Comparison of ENCODE assay signal across 1 cellular context in the genomic region with DNA sequence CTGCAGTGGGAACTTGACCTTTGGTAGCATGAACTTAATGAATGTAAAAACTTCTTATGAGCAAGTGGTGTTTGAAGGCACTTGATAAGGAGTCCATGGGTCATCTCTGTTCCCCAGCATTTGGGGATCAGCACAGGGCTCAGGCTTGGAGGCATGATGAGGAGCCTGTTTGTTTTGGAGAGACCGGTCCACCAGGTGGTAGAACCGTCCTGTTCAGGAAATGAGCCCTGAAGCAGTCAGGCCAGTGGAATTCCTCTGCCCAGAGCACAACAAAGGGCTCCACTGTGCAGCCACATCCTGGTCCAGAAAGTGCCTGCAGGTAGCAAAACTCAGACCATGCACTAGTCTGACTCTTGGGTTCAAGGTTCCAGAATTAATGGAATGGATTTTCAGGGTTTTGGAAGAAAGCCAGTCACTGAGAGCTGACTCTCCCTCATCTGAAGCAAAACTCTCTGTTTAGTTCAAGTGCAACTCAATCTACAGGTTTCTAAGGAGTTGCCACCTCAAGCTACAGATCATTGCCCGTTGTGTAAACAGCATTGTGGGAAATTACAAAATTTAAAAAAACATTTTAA.
A peak's percentile ranks its signal among the peaks of the same experiment; 100 is the strongest.
TF ChIP-seq lines count a peak whose summit lies in the region.

No MANE protein-coding gene starts in this region.

TF ChIP-seq in HepG2, 621 proteins besides CTCF, POLR2A, EP300 and RAD21 (continued from another document and continues in another):
- TF ChIP-seq, protein P1, sequence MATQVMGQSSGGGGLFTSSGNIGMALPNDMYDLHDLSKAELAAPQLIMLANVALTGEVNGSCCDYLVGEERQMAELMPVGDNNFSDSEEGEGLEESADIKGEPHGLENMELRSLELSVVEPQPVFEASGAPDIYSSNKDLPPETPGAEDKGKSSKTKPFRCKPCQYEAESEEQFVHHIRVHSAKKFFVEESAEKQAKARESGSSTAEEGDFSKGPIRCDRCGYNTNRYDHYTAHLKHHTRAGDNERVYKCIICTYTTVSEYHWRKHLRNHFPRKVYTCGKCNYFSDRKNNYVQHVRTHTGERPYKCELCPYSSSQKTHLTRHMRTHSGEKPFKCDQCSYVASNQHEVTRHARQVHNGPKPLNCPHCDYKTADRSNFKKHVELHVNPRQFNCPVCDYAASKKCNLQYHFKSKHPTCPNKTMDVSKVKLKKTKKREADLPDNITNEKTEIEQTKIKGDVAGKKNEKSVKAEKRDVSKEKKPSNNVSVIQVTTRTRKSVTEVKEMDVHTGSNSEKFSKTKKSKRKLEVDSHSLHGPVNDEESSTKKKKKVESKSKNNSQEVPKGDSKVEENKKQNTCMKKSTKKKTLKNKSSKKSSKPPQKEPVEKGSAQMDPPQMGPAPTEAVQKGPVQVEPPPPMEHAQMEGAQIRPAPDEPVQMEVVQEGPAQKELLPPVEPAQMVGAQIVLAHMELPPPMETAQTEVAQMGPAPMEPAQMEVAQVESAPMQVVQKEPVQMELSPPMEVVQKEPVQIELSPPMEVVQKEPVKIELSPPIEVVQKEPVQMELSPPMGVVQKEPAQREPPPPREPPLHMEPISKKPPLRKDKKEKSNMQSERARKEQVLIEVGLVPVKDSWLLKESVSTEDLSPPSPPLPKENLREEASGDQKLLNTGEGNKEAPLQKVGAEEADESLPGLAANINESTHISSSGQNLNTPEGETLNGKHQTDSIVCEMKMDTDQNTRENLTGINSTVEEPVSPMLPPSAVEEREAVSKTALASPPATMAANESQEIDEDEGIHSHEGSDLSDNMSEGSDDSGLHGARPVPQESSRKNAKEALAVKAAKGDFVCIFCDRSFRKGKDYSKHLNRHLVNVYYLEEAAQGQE (IDR thresholded peaks at IDR 0.05; ENCODE audit: borderline replicate concordance in 1 of 2, low read depth in 1 of 2, low read length in 2 of 2), result peak in 1 of 2 experiments; percentile 45; a peak in 1 of 4 replicates
- TF ChIP-seq HOXA5 (CRISPR knock-in tag; IDR thresholded peaks at IDR 0.05) (peak; percentile 35; the same call in 1 of the 2 replicates), ZNF292 (CRISPR knock-in tag; IDR thresholded peaks at IDR 0.05; ENCODE audit: borderline replicate concordance, low read depth) (peak; percentile 92; the same call in 1 of the 2 replicates), TARDBP (CRISPR knock-in tag; IDR thresholded peaks at IDR 0.05) (peak; percentile 81), SYNCRIP (IDR thresholded peaks at IDR 0.05; ENCODE audit: insufficient read depth, low read depth, low read length) (no peak), FOSL2 (CRISPR knock-in tag; IDR thresholded peaks at IDR 0.05) (peak; percentile 82), SKI (IDR thresholded peaks at IDR 0.05; ENCODE audit: partially characterized antibody) (peak; percentile 75), ZSCAN22 (CRISPR knock-in tag; IDR thresholded peaks at IDR 0.05) (no peak), FOXP1 (IDR thresholded peaks at IDR 0.05) (no peak), FOXP1 (CRISPR knock-in tag; IDR thresholded peaks at IDR 0.05) (peak; percentile 64; the same call in 1 of the 2 replicates), TSC22D2 (CRISPR knock-in tag; IDR thresholded peaks at IDR 0.05; ENCODE audit: borderline replicate concordance) (peak; percentile 28; the same call in 1 of the 2 replicates), JDP2 (CRISPR knock-in tag; IDR thresholded peaks at IDR 0.05; ENCODE audit: borderline replicate concordance) (no peak), ZBTB3 (CRISPR knock-in tag; IDR thresholded peaks at IDR 0.05; ENCODE audit: borderline replicate concordance, low read depth) (peak; percentile 62; the same call in 1 of the 2 replicates), KDM2A (CRISPR knock-in tag; IDR thresholded peaks at IDR 0.05; ENCODE audit: borderline replicate concordance, low read depth) (peak; percentile 65), BRCA1 (CRISPR knock-in tag; IDR thresholded peaks at IDR 0.05) (0 out of 2 replicates have a peak, but pooled peaks have one; percentile 80), ZNF496 (CRISPR knock-in tag; IDR thresholded peaks at IDR 0.05; ENCODE audit: insufficient replicate concordance) (no peak), ZSCAN21 (CRISPR knock-in tag; IDR thresholded peaks at IDR 0.05; ENCODE audit: borderline replicate concordance) (peak; percentile 64; the same call in 1 of the 2 replicates), SOX5 (CRISPR knock-in tag; IDR thresholded peaks at IDR 0.05; ENCODE audit: borderline replicate concordance) (peak; percentile 89), RARA (CRISPR knock-in tag; IDR thresholded peaks at IDR 0.05) (peak; percentile 76), ZNF788 (CRISPR knock-in tag; IDR thresholded peaks at IDR 0.05; ENCODE audit: borderline replicate concordance) (peak; percentile 71; the same call in 1 of the 2 replicates), ZNF776 (CRISPR knock-in tag; IDR thresholded peaks at IDR 0.05) (0 out of 2 replicates have a peak, but pooled peaks have one; percentile 22), PLRG1 (conservative IDR thresholded peaks at IDR 0.05) (no peak), REPIN1 (CRISPR knock-in tag; IDR thresholded peaks at IDR 0.05; ENCODE audit: borderline replicate concordance, low read depth) (peak; percentile 89), KMT2B (CRISPR knock-in tag; IDR thresholded peaks at IDR 0.05) (no peak), MAF1 (CRISPR knock-in tag; IDR thresholded peaks at IDR 0.05; ENCODE audit: borderline replicate concordance) (no peak), ZNF773 (CRISPR knock-in tag; IDR thresholded peaks at IDR 0.05; ENCODE audit: borderline replicate concordance) (no peak)
- TF ChIP-seq, protein P2, sequence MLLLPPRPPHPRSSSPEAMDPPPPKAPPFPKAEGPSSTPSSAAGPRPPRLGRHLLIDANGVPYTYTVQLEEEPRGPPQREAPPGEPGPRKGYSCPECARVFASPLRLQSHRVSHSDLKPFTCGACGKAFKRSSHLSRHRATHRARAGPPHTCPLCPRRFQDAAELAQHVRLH (CRISPR knock-in tag; IDR thresholded peaks at IDR 0.05; ENCODE audit: borderline replicate concordance, low read depth), result peak; percentile 95; the same call in 1 of the 2 replicates
- TF ChIP-seq, protein P3, sequence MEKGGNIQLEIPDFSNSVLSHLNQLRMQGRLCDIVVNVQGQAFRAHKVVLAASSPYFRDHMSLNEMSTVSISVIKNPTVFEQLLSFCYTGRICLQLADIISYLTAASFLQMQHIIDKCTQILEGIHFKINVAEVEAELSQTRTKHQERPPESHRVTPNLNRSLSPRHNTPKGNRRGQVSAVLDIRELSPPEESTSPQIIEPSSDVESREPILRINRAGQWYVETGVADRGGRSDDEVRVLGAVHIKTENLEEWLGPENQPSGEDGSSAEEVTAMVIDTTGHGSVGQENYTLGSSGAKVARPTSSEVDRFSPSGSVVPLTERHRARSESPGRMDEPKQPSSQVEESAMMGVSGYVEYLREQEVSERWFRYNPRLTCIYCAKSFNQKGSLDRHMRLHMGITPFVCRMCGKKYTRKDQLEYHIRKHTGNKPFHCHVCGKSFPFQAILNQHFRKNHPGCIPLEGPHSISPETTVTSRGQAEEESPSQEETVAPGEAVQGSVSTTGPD (CRISPR knock-in tag; IDR thresholded peaks at IDR 0.05), result peak; percentile 61; the same call in 1 of the 2 replicates
- TF ChIP-seq, protein P4, sequence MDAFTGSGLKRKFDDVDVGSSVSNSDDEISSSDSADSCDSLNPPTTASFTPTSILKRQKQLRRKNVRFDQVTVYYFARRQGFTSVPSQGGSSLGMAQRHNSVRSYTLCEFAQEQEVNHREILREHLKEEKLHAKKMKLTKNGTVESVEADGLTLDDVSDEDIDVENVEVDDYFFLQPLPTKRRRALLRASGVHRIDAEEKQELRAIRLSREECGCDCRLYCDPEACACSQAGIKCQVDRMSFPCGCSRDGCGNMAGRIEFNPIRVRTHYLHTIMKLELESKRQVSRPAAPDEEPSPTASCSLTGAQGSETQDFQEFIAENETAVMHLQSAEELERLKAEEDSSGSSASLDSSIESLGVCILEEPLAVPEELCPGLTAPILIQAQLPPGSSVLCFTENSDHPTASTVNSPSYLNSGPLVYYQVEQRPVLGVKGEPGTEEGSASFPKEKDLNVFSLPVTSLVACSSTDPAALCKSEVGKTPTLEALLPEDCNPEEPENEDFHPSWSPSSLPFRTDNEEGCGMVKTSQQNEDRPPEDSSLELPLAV (CRISPR knock-in tag; conservative IDR thresholded peaks at IDR 0.05; ENCODE audit: low read depth), result no peak
- TF ChIP-seq, protein P5, sequence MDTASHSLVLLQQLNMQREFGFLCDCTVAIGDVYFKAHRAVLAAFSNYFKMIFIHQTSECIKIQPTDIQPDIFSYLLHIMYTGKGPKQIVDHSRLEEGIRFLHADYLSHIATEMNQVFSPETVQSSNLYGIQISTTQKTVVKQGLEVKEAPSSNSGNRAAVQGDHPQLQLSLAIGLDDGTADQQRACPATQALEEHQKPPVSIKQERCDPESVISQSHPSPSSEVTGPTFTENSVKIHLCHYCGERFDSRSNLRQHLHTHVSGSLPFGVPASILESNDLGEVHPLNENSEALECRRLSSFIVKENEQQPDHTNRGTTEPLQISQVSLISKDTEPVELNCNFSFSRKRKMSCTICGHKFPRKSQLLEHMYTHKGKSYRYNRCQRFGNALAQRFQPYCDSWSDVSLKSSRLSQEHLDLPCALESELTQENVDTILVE (CRISPR knock-in tag; IDR thresholded peaks at IDR 0.05), result peak; percentile 77; the same call in 1 of the 2 replicates
- TF ChIP-seq, protein P6, sequence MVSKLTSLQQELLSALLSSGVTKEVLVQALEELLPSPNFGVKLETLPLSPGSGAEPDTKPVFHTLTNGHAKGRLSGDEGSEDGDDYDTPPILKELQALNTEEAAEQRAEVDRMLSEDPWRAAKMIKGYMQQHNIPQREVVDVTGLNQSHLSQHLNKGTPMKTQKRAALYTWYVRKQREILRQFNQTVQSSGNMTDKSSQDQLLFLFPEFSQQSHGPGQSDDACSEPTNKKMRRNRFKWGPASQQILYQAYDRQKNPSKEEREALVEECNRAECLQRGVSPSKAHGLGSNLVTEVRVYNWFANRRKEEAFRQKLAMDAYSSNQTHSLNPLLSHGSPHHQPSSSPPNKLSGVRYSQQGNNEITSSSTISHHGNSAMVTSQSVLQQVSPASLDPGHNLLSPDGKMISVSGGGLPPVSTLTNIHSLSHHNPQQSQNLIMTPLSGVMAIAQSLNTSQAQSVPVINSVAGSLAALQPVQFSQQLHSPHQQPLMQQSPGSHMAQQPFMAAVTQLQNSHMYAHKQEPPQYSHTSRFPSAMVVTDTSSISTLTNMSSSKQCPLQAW (CRISPR knock-in tag; IDR thresholded peaks at IDR 0.05), result peak; percentile 80
- TF ChIP-seq, protein P7, sequence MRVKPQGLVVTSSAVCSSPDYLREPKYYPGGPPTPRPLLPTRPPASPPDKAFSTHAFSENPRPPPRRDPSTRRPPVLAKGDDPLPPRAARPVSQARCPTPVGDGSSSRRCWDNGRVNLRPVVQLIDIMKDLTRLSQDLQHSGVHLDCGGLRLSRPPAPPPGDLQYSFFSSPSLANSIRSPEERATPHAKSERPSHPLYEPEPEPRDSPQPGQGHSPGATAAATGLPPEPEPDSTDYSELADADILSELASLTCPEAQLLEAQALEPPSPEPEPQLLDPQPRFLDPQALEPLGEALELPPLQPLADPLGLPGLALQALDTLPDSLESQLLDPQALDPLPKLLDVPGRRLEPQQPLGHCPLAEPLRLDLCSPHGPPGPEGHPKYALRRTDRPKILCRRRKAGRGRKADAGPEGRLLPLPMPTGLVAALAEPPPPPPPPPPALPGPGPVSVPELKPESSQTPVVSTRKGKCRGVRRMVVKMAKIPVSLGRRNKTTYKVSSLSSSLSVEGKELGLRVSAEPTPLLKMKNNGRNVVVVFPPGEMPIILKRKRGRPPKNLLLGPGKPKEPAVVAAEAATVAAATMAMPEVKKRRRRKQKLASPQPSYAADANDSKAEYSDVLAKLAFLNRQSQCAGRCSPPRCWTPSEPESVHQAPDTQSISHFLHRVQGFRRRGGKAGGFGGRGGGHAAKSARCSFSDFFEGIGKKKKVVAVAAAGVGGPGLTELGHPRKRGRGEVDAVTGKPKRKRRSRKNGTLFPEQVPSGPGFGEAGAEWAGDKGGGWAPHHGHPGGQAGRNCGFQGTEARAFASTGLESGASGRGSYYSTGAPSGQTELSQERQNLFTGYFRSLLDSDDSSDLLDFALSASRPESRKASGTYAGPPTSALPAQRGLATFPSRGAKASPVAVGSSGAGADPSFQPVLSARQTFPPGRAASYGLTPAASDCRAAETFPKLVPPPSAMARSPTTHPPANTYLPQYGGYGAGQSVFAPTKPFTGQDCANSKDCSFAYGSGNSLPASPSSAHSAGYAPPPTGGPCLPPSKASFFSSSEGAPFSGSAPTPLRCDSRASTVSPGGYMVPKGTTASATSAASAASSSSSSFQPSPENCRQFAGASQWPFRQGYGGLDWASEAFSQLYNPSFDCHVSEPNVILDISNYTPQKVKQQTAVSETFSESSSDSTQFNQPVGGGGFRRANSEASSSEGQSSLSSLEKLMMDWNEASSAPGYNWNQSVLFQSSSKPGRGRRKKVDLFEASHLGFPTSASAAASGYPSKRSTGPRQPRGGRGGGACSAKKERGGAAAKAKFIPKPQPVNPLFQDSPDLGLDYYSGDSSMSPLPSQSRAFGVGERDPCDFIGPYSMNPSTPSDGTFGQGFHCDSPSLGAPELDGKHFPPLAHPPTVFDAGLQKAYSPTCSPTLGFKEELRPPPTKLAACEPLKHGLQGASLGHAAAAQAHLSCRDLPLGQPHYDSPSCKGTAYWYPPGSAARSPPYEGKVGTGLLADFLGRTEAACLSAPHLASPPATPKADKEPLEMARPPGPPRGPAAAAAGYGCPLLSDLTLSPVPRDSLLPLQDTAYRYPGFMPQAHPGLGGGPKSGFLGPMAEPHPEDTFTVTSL (CRISPR knock-in tag; IDR thresholded peaks at IDR 0.05; ENCODE audit: borderline replicate concordance), result peak; percentile 90
- TF ChIP-seq, protein P8, sequence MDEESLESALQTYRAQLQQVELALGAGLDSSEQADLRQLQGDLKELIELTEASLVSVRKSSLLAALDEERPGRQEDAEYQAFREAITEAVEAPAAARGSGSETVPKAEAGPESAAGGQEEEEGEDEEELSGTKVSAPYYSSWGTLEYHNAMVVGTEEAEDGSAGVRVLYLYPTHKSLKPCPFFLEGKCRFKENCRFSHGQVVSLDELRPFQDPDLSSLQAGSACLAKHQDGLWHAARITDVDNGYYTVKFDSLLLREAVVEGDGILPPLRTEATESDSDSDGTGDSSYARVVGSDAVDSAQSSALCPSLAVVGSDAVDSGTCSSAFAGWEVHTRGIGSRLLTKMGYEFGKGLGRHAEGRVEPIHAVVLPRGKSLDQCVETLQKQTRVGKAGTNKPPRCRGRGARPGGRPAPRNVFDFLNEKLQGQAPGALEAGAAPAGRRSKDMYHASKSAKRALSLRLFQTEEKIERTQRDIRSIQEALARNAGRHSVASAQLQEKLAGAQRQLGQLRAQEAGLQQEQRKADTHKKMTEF (CRISPR knock-in tag; IDR thresholded peaks at IDR 0.05), result peak; percentile 88
- TF ChIP-seq, protein P9, sequence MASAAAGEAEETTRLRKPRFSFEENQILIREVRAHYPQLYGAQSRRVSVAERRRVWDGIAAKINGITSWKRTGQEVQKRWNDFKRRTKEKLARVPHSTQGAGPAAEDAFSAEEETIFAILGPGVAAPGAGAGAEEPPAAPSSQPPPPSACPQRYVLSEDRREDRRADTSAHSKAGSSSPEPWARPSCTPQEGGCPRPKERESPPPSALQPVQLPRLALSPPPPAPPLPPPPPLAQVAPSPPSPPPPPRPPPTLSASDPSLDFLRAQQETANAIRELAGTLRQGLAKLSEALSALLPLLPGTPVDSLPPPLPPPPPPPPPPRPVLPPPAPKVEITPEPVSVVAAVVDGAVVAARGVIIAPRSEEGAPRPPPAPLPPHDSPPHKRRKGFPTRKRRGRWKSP (CRISPR knock-in tag; IDR thresholded peaks at IDR 0.05), result no peak
